Comparison of ENCODE assay signal across 8 cellular contexts in genomic region chr7:40015790-40016296, GRCh38.
DNase-seq lines count a peak whose midpoint lies in the region; ATAC-seq and TF ChIP-seq lines count a peak whose summit lies in the region.

No MANE protein-coding gene starts in this region.

- H3K27ac ChIP-seq in H9 (ENCODE audit: insufficient read length, low read depth, low read length), result no peak overlapping the region
- no peak overlapping the region for H3K27ac ChIP-seq in right lobe of liver
- H3K27ac ChIP-seq in suprapubic skin, result no peak overlapping the region

- no peak overlapping the region for H3K14ac ChIP-seq in H9 (ENCODE audit: insufficient read depth, low read length)

- H3K27me3 ChIP-seq in H9 (ENCODE audit: insufficient read depth, low read length) (no peaks in the 10 kb centered on the region), right lobe of liver (no peaks in the 10 kb centered on the region), suprapubic skin (no peaks in the 10 kb centered on the region)

- no CpG with 5 or more reads among the region's 4 CpGs for WGBS in H9 (ENCODE audit: extremely low coverage, insufficient read length, low lambda C conversion rate)
- 5% methylated on average over 4 of the region's 4 CpGs for WGBS in right lobe of liver (ENCODE audit: insufficient coverage, low coverage, low lambda C conversion rate, missing lambda C conversion rate)
- WGBS in suprapubic skin, result 20% methylated on average over 4 of the region's 4 CpGs

- no peak overlapping the region for H3K23ac ChIP-seq in H9 (ENCODE audit: insufficient read length, low read depth, low read length)

- H3K4me2 ChIP-seq in H9 (ENCODE audit: insufficient read depth, insufficient read length, low read length), result no peak overlapping the region

- no peaks in the 10 kb centered on the region for H3K36me3 ChIP-seq in right lobe of liver
- H3K36me3 ChIP-seq in suprapubic skin, result peaks cover 9% of the 10 kb centered on the region

- H3K79me1 ChIP-seq in H9 (ENCODE audit: insufficient read depth, low read depth, low read length, poor library complexity, severe bottlenecking), result no peaks in the 10 kb centered on the region

- DNase-seq in activated naive CD4-positive, alpha-beta T cell treated with anti-CD3 and anti-CD28 coated beads, Interleukin-2, amount 50 U/mL, for 72 hours (ENCODE audit: low spot score in 2 of 2), result peak in 1 of 2 donors; percentile 11
- DNase-seq in activated naive CD4-positive, alpha-beta T cell treated with anti-CD3 and anti-CD28 coated beads, Interleukin-2, amount 50 U/mL, for 16 hours, result no peak
- no peak for DNase-seq in H9
- DNase-seq in LNCaP clone FGC (ENCODE audit: low read depth), result peak; percentile 63
- DNase-seq in activated T-helper 2 cell treated with anti-CD3 and anti-CD28 coated beads, Interferon-gamma antibody, Interleukin-2, Interleukin-4, amounts not matched to agents 10 μg/mL and 5 μg/mL and 100 μg/mL, durations not matched to agents 14 hours and 24 hours and 36 hours (ENCODE audit: low spot score), result no peak
- peak in 1 of 3 donors; percentile 74 for DNase-seq in right lobe of liver
- no peak for DNase-seq in suprapubic skin (ENCODE audit: low spot score in 2 of 2)
- DNase-seq in activated gamma-delta T cell treated with Interleukin-2 at 50 U/mL for 16 hours, result no peak

- no peak overlapping the region for H4K8ac ChIP-seq in H9 (replicated peaks; ENCODE audit: insufficient read length, low read depth, low read length)

- H3K9me3 ChIP-seq in H9 (ENCODE audit: control insufficient read depth, low read depth, low read length) (no peaks in the 10 kb centered on the region), right lobe of liver (no peaks in the 10 kb centered on the region), suprapubic skin (no peaks in the 10 kb centered on the region)

- no peak overlapping the region for H2BK20ac ChIP-seq in H9 (ENCODE audit: low read depth, low read length, poor library complexity, severe bottlenecking)

- H3T11ph ChIP-seq in H9 (ENCODE audit: low read length), result no peak overlapping the region

- no peak overlapping the region for H3K18ac ChIP-seq in H9 (ENCODE audit: insufficient read length, low read depth, low read length)

- H2BK5ac ChIP-seq in H9 (ENCODE audit: insufficient read length, low read length), result no peak overlapping the region

- TF ChIP-seq EP300 in suprapubic skin (IDR thresholded peaks at IDR 0.05), result no peak

- peak; percentile 74 to 87 for ATAC-seq in activated naive CD4-positive, alpha-beta T cell treated with anti-CD3 and anti-CD28 coated beads, Interleukin-2, amount 50 U/mL, for 72 hours
- peak; percentile 72 to 83 (median 76) for ATAC-seq in right lobe of liver

- peaks cover 0 to 16% of the 10 kb centered on the region in 2 donors for H3K36me3 Mint-ChIP-seq in activated naive CD4-positive, alpha-beta T cell treated with anti-CD3 and anti-CD28 coated beads, Interleukin-2, amount 50 U/mL, for 72 hours
- H3K36me3 Mint-ChIP-seq in H9 (ENCODE audit: insufficient read depth in 1 of 3, low read depth in 3 of 3), result peaks cover 2 to 22% (median 10%) of the 10 kb centered on the region in 3 experiments; a peak in 5 of 7 replicates
- H3K36me3 Mint-ChIP-seq in activated T-helper 2 cell treated with anti-CD3 and anti-CD28 coated beads, Interferon-gamma antibody, Interleukin-2, Interleukin-4, amounts not matched to agents 10 μg/mL and 5 μg/mL and 100 μg/mL, durations not matched to agents 14 hours and 24 hours and 36 hours (ENCODE audit: low read depth), result peaks cover 32% of the 10 kb centered on the region

- H3K4me3 ChIP-seq in LNCaP clone FGC (ENCODE audit: low read depth, low read length) (no peak overlapping the region), right lobe of liver (no peak overlapping the region), suprapubic skin (no peak overlapping the region)

- no peak overlapping the region for H4K5ac ChIP-seq in H9 (ENCODE audit: insufficient read length, low read depth, low read length)

- H3K27ac Mint-ChIP-seq in activated naive CD4-positive, alpha-beta T cell treated with anti-CD3 and anti-CD28 coated beads, Interleukin-2, amount 50 U/mL, for 72 hours, result peak overlapping the region; percentile 41 to 43
- peak overlapping the region in 2 of 3 experiments; percentile 0; a peak in 1 of 7 replicates for H3K27ac Mint-ChIP-seq in H9
- H3K27ac Mint-ChIP-seq in activated T-helper 2 cell treated with anti-CD3 and anti-CD28 coated beads, Interferon-gamma antibody, Interleukin-2, Interleukin-4, amounts not matched to agents 10 μg/mL and 5 μg/mL and 100 μg/mL, durations not matched to agents 14 hours and 24 hours and 36 hours, result peak overlapping the region; percentile 1

- H2BK120ac ChIP-seq in H9 (ENCODE audit: low read depth, low read length, poor library complexity, severe bottlenecking), result no peak overlapping the region

- no peak overlapping the region for H2AK5ac ChIP-seq in H9 (ENCODE audit: insufficient read length, low read length)

- peaks cover 2 to 4% of the 10 kb centered on the region in 2 experiments; a peak in 2 of 4 replicates for H3K4me1 Mint-ChIP-seq in H9
- peaks cover 17% of the 10 kb centered on the region for H3K4me1 Mint-ChIP-seq in activated T-helper 2 cell treated with anti-CD3 and anti-CD28 coated beads, Interferon-gamma antibody, Interleukin-2, Interleukin-4, amounts not matched to agents 10 μg/mL and 5 μg/mL and 100 μg/mL, durations not matched to agents 14 hours and 24 hours and 36 hours (ENCODE audit: low read depth)

- TF ChIP-seq POLR2A in right lobe of liver (IDR thresholded peaks at IDR 0.05) (no peak), suprapubic skin (IDR thresholded peaks at IDR 0.05) (no peak)

- no peaks in the 10 kb centered on the region for H4K20me1 ChIP-seq in H9 (ENCODE audit: control insufficient read depth, insufficient read depth, insufficient read length)

- intact Hi-C loops in activated T-helper 2 cell treated with anti-CD3 and anti-CD28 coated beads, Interferon-gamma antibody, Interleukin-2, Interleukin-4, amounts not matched to agents 10 μg/mL and 5 μg/mL and 100 μg/mL, durations not matched to agents 14 hours and 24 hours and 36 hours (cut with micrococcal nuclease), result loop anchor here (10.0 kb wide), 1 partner anchor 61 kb away; the partner anchor contains the start of gene CDK13
- intact Hi-C loops in right lobe of liver (cut with DNase I), result no loop called here

- no peaks in the 10 kb centered on the region for H3K9me3 Mint-ChIP-seq in activated naive CD4-positive, alpha-beta T cell treated with anti-CD3 and anti-CD28 coated beads, Interleukin-2, amount 50 U/mL, for 72 hours
- H3K9me3 Mint-ChIP-seq in H9, result no peaks in the 10 kb centered on the region
- no peaks in the 10 kb centered on the region for H3K9me3 Mint-ChIP-seq in activated T-helper 2 cell treated with anti-CD3 and anti-CD28 coated beads, Interferon-gamma antibody, Interleukin-2, Interleukin-4, amounts not matched to agents 10 μg/mL and 5 μg/mL and 100 μg/mL, durations not matched to agents 14 hours and 24 hours and 36 hours

- H2BK12ac ChIP-seq in H9 (ENCODE audit: insufficient read length, low read depth, low read length), result no peak overlapping the region

- H3K56ac ChIP-seq in H9 (ENCODE audit: insufficient read length, low read depth, low read length), result no peak overlapping the region

- H4K91ac ChIP-seq in H9 (ENCODE audit: insufficient read length, low read depth, low read length), result no peak overlapping the region

- TF ChIP-seq CTCF in H9 (conservative IDR thresholded peaks at IDR 0.05), result no peak
- no peak for TF ChIP-seq CTCF in LNCaP clone FGC (IDR thresholded peaks at IDR 0.05; ENCODE audit: control insufficient read depth, extremely low read depth, insufficient read depth)
- no peak for TF ChIP-seq CTCF in right lobe of liver (IDR thresholded peaks at IDR 0.05)
- no peak for TF ChIP-seq CTCF in suprapubic skin (IDR thresholded peaks at IDR 0.05)

- no peaks in the 10 kb centered on the region for H3K23me2 ChIP-seq in H9 (ENCODE audit: insufficient read length, low read depth, low read length, poor library complexity, severe bottlenecking)

- H3K79me2 ChIP-seq in H9 (ENCODE audit: insufficient read depth, low read length), result no peaks in the 10 kb centered on the region

- no peak overlapping the region for H2BK15ac ChIP-seq in H9 (ENCODE audit: low read depth, low read length)

- H3K4me3 Mint-ChIP-seq in H9, result no peak overlapping the region
- H3K4me3 Mint-ChIP-seq in activated T-helper 2 cell treated with anti-CD3 and anti-CD28 coated beads, Interferon-gamma antibody, Interleukin-2, Interleukin-4, amounts not matched to agents 10 μg/mL and 5 μg/mL and 100 μg/mL, durations not matched to agents 14 hours and 24 hours and 36 hours (ENCODE audit: low read depth), result no peak overlapping the region

- no peak overlapping the region for H2AFZ ChIP-seq in H9 (ENCODE audit: low read length)

- no peak overlapping the region for H3K4ac ChIP-seq in H9 (ENCODE audit: low read depth, low read length)

- H3K27me3 Mint-ChIP-seq in H9 (ENCODE audit: low read depth), result no peaks in the 10 kb centered on the region
- no peaks in the 10 kb centered on the region for H3K27me3 Mint-ChIP-seq in activated T-helper 2 cell treated with anti-CD3 and anti-CD28 coated beads, Interferon-gamma antibody, Interleukin-2, Interleukin-4, amounts not matched to agents 10 μg/mL and 5 μg/mL and 100 μg/mL, durations not matched to agents 14 hours and 24 hours and 36 hours (ENCODE audit: low read depth)

- H3K9ac ChIP-seq in H9 (ENCODE audit: extremely low read depth, insufficient read length, low read length), result no peak overlapping the region

- no peaks in the 10 kb centered on the region; the same call in 1 of the 2 replicates for H3K4me1 ChIP-seq in H9 (ENCODE audit: insufficient read depth, low read length)
- H3K4me1 ChIP-seq in right lobe of liver, result peaks cover 0 to 28% (median 8%) of the 10 kb centered on the region in 4 donors
- H3K4me1 ChIP-seq in suprapubic skin, result peaks cover 8% of the 10 kb centered on the region
